12 cellular contexts compared by ENCODE assay signal in genomic region chr6:41641352-41641925, GRCh38. TPM values are rescaled to one million over a fixed set of nuclear protein-coding genes. Genes with fewer than 3 reads are reported as not detected.
"Had no signal": no experiment of that assay in that cellular context is flagged by ENCODE, and none has a peak within 500 bp of the region (broad histone marks: within the 10 kb centered on the region; RNA-seq: fewer than 3 reads in every experiment).

No MANE protein-coding gene starts in this region.

- H3K36me3 ChIP-seq: heart right ventricle, SJSA1, tibial nerve had no signal

- ATAC-seq: heart right ventricle had no signal

- H3K36me3 Mint-ChIP-seq: activated CD4-positive, alpha-beta memory T cell treated with anti-CD3 and anti-CD28 coated beads for 36 hours; activated naive CD8-positive, alpha-beta T cell treated with anti-CD3 and anti-CD28 coated beads, Interleukin-2, amount 10 ng/mL, durations not matched to agents 7 days and 5 days; naive B cell had no signal

- H3K9me3 Mint-ChIP-seq: activated CD4-positive, alpha-beta memory T cell treated with anti-CD3 and anti-CD28 coated beads for 36 hours; activated naive CD8-positive, alpha-beta T cell treated with anti-CD3 and anti-CD28 coated beads, Interleukin-2, amount 10 ng/mL, durations not matched to agents 7 days and 5 days; naive B cell had no signal

- H3K9me3 ChIP-seq: heart right ventricle, SJSA1, tibial nerve had no signal

- H3K4me3 ChIP-seq: cardiac muscle cell, heart right ventricle, SJSA1, tibial nerve had no signal

- FAIRE-seq: frontal cortex, keratinocyte had no signal

- H3K27ac Mint-ChIP-seq: activated CD4-positive, alpha-beta memory T cell treated with anti-CD3 and anti-CD28 coated beads for 36 hours; activated naive CD8-positive, alpha-beta T cell treated with anti-CD3 and anti-CD28 coated beads, Interleukin-2, amount 10 ng/mL, durations not matched to agents 7 days and 5 days; naive B cell had no signal

- H3K27ac ChIP-seq: cardiac muscle cell, heart right ventricle, SJSA1, tibial nerve had no signal

- H3K4me3 Mint-ChIP-seq: activated CD4-positive, alpha-beta memory T cell treated with anti-CD3 and anti-CD28 coated beads for 36 hours had no signal

- DNase-seq: activated CD4-positive, alpha-beta memory T cell treated with anti-CD3 and anti-CD28 coated beads for 36 hours; activated naive CD8-positive, alpha-beta T cell treated with anti-CD3 and anti-CD28 coated beads, Interleukin-2, amount 10 ng/mL, durations not matched to agents 7 days and 5 days; activated T-cell treated with anti-CD3 and anti-CD28 coated beads, Interleukin-2, amount 50 U/mL, for 48 hours; anterior cingulate cortex; heart right ventricle; naive B cell; occipital lobe had no signal

RNA-seq across cellular contexts. Expression of gene MDFI, which starts 3.2 kb away (rescaled TPM):
- total RNA-seq: activated CD4-positive, alpha-beta memory T cell treated with anti-CD3 and anti-CD28 coated beads for 36 hours; activated naive CD8-positive, alpha-beta T cell treated with anti-CD3 and anti-CD28 coated beads, Interleukin-2, amount 10 ng/mL, durations not matched to agents 7 days and 5 days; SJSA1 had no signal
